8 cellular contexts compared by ENCODE assay signal in genomic region chr14:103500148-103500990, GRCh38. TPM values are rescaled to one million over a fixed set of nuclear protein-coding genes. Genes with fewer than 3 reads are reported as not detected.
DNase-seq lines count a peak whose midpoint lies in the region; ATAC-seq and TF ChIP-seq lines count a peak whose summit lies in the region.

No MANE protein-coding gene starts in this region.

- peak; percentile 79 to 93 (median 90) for TF ChIP-seq CTCF in ascending aorta (IDR thresholded peaks at IDR 0.05)
- TF ChIP-seq CTCF in retinal pigment epithelial cell (conservative IDR thresholded peaks at IDR 0.05; ENCODE audit: low read depth, low read length) = peak; percentile 98

- intact Hi-C loops in ascending aorta (cut with DNase I) (loop anchor here (1.0 kb wide), 1 partner anchor 46 kb away; no protein-coding TSS in a partner anchor), right cardiac atrium (cut with DNase I) (loop anchor here in 3 of 4 donors (5.0 kb wide), 1 partner anchor 47 kb away; no protein-coding TSS in a partner anchor)

- peak; percentile 86 to 90 for ATAC-seq in right cardiac atrium
- no peak for ATAC-seq in HG02884 (IDR thresholded peaks at IDR 0.05; ENCODE audit: unreplicated experiment)

- peaks cover 3 to 5% of the 10 kb centered on the region in 2 donors for H3K4me1 ChIP-seq in ascending aorta
- H3K4me1 ChIP-seq in right cardiac atrium (ENCODE audit: control insufficient read depth, insufficient read depth, low read length) = no peaks in the 10 kb centered on the region

- H3K4me3 ChIP-seq in ascending aorta (no peak overlapping the region), right cardiac atrium (ENCODE audit: low read length) (no peak overlapping the region), retinal pigment epithelial cell (ENCODE audit: low read length) (no peak overlapping the region)

- 41% methylated on average over 17 of the region's 17 CpGs for WGBS in right cardiac atrium

- no peaks in the 10 kb centered on the region for H3K27me3 ChIP-seq in ascending aorta
- no peaks in the 10 kb centered on the region for H3K27me3 ChIP-seq in right cardiac atrium (ENCODE audit: control insufficient read depth, insufficient read depth)

- H3K9me3 ChIP-seq in ascending aorta (no peaks in the 10 kb centered on the region), right cardiac atrium (ENCODE audit: control insufficient read depth, low read length) (no peaks in the 10 kb centered on the region)

- DNase-seq in DMS153 treated with DMSO at 0.1 percent for 48 hours (lab: John Stamatoyannopoulos, UW; ENCODE audit: unreplicated experiment) (peak; percentile 63), DMS153 (lab: John Stamatoyannopoulos, UW) (no peak), NCI-H146 treated with DMSO at 0.1 percent for 48 hours (lab: John Stamatoyannopoulos, UW; ENCODE audit: unreplicated experiment) (peak; percentile 80), T-helper 9 cell (peak; percentile 82), ascending aorta (ENCODE audit: low spot score in 2 of 2) (peak in 1 of 2 donors; percentile 95), right cardiac atrium (peak; percentile 93 to 98 (median 95)), retinal pigment epithelial cell (ENCODE audit: low read depth) (no peak)

- H3K27ac ChIP-seq in ascending aorta (peak overlapping the region; percentile 55), right cardiac atrium (ENCODE audit: low read length) (no peak overlapping the region)

- peaks cover 47 to 52% of the 10 kb centered on the region in 2 donors for H3K36me3 ChIP-seq in ascending aorta

RNA-seq across cellular contexts. Expression of gene CKB, which starts 22.3 kb away (rescaled TPM):
- total RNA-seq in ascending aorta (144 TPM), right cardiac atrium (100 to 1,000 TPM; 478 to 697 (median 542) TPM)
- polyA plus RNA-seq in right cardiac atrium = 843 TPM

RNA-seq across cellular contexts. Expression of gene TRMT61A, which starts 28.6 kb away (rescaled TPM):
- total RNA-seq in ascending aorta = 31.2 TPM
- 1 to 10 TPM; 4.8 to 6.9 (median 6.5) TPM for total RNA-seq in right cardiac atrium
- polyA plus RNA-seq in right cardiac atrium = 6.2 TPM

Comparison
In these comparisons a context has a peak if more than half of its experiments do, and no peak if none do; other contexts are left out.
1. DNase-seq: peak in DMS153 treated with DMSO at 0.1 percent for 48 hours (single experiment), NCI-H146 treated with DMSO at 0.1 percent for 48 hours (single experiment), T-helper 9 cell (single experiment) and right cardiac atrium (3 of 3); none in DMS153 (single experiment) and retinal pigment epithelial cell (single experiment).